In the genomic region with DNA sequence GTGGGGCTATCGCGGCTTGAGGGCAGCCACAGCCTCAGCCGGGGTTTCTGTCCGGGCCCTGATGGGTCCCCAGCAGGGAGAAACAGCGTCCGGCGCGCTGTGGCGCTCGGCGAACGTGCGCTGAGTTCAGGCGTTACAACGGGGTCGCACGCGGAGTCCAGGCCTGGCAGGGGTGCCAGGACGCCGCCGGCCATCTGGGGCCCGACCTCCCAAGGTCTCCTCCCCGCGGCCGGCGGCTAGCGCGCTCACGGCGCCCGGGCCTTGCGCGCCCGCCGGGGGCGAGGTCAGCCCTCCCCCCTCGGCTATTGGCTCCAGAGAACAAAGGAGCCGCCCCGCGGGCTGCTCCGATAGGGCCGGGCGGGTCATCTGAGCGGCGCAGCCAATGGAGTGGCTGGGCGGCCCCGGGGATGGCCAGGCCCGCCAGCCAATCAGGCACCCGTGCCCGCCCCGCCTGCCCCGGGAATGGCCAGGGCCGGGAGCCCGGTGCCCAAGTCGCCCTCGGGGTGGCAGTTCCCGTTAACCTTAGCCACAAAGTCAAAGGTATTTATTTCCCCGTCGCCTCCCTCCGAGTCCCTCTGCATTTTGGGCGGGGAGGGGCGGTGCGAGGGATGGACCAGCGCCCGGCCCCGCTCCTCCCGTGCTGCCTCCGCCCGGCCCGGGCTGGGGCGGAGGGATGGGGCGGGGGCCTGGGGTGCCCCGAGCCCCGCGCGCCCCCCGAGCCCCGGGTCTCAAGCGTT, we compare ENCODE assay signal across 8 cellular contexts. TPM values are rescaled to one million over a fixed set of nuclear protein-coding genes. Genes with fewer than 3 reads are reported as not detected.
DNase-seq lines count a peak whose midpoint lies in the region; ATAC-seq, FAIRE-seq and TF ChIP-seq lines count a peak whose summit lies in the region.

Gene ZNF775, plus strand, starts transcription at position 478 of the 737 bp plus-strand sequence. CDS start 9,141 bp downstream, outside the sequence.

- H3K4me1 Mint-ChIP-seq in activated naive CD8-positive, alpha-beta T cell treated with anti-CD3 and anti-CD28 coated beads, Interleukin-2, amount 50 U/mL, for 24 hours, result peaks cover 53% of the 10 kb centered on the region

- no peaks in the 10 kb centered on the region for H4K20me1 ChIP-seq in SU-DHL-6 (ENCODE audit: low read depth, low read length)

- intact Hi-C loops in tibial artery (cut with DNase I; ENCODE audit: low total_unique reads), result no loop called here

- peak within 1 kb of the TSS; percentile 80 for H3K27ac ChIP-seq in SU-DHL-6 (ENCODE audit: low read depth, low read length)
- H3K27ac ChIP-seq in cardiac muscle cell, result peak within 1 kb of the TSS; percentile 89
- H3K27ac ChIP-seq in parathyroid adenoma, result peak within 1 kb of the TSS; percentile 93
- peak within 1 kb of the TSS; percentile 88 for H3K27ac ChIP-seq in tibial artery

- ATAC-seq in HG02763 (IDR thresholded peaks at IDR 0.05; ENCODE audit: unreplicated experiment), result peak; percentile 71
- ATAC-seq in activated naive CD8-positive, alpha-beta T cell treated with anti-CD3 and anti-CD28 coated beads, Interleukin-2, amount 50 U/mL, for 24 hours, result peak; percentile 96

- peak within 1 kb of the TSS; percentile 89 for H3K4me3 Mint-ChIP-seq in activated naive CD8-positive, alpha-beta T cell treated with anti-CD3 and anti-CD28 coated beads, Interleukin-2, amount 50 U/mL, for 24 hours

- H3K27me3 ChIP-seq in SU-DHL-6 (ENCODE audit: low read length) (no peaks in the 10 kb centered on the region), cardiac muscle cell (no peaks in the 10 kb centered on the region), parathyroid adenoma (ENCODE audit: control insufficient read depth, insufficient read depth, low read length) (no peaks in the 10 kb centered on the region), tibial artery (no peaks in the 10 kb centered on the region)

- H3F3A ChIP-seq in SU-DHL-6 (ENCODE audit: insufficient read depth), result peaks cover 21% of the 10 kb centered on the region

- H2AFZ ChIP-seq in SU-DHL-6 (ENCODE audit: low read depth, low read length, severe bottlenecking) (peak within 1 kb of the TSS; percentile 97), parathyroid adenoma (peak within 1 kb of the TSS; percentile 80)

- no peaks in the 10 kb centered on the region for H3K9me3 Mint-ChIP-seq in activated naive CD8-positive, alpha-beta T cell treated with anti-CD3 and anti-CD28 coated beads, Interleukin-2, amount 50 U/mL, for 24 hours

- H3K4me1 ChIP-seq in cardiac muscle cell (ENCODE audit: low read depth) (peaks cover 29% of the 10 kb centered on the region), parathyroid adenoma (no peaks in the 10 kb centered on the region), tibial artery (peaks cover 0 to 37% (median 11%) of the 10 kb centered on the region in 4 donors)

- H3K9me3 ChIP-seq in SU-DHL-6 (ENCODE audit: insufficient read depth, low read length), result no peaks in the 10 kb centered on the region
- H3K9me3 ChIP-seq in cardiac muscle cell (ENCODE audit: low read depth), result no peaks in the 10 kb centered on the region
- H3K9me3 ChIP-seq in parathyroid adenoma (ENCODE audit: control insufficient read depth, low read length), result no peaks in the 10 kb centered on the region
- no peaks in the 10 kb centered on the region for H3K9me3 ChIP-seq in tibial artery

- peak; percentile 84 for FAIRE-seq in GM12891 (lab: Jason Lieb, UNC)

- TF ChIP-seq CTCF in SU-DHL-6 (IDR thresholded peaks at IDR 0.05; ENCODE audit: insufficient read depth, low read length, poor library complexity, severe bottlenecking) (no peak), cardiac muscle cell (IDR thresholded peaks at IDR 0.05; ENCODE audit: low read depth, low read length) (no peak), parathyroid adenoma (IDR thresholded peaks at IDR 0.05) (peak; percentile 5), tibial artery (IDR thresholded peaks at IDR 0.05) (peak in 1 of 2 experiments; percentile 24)

- no peaks in the 10 kb centered on the region for H3K9me2 ChIP-seq in SU-DHL-6 (replicated peaks; ENCODE audit: insufficient read depth, low read length)

- DNase-seq in GM12891 (ENCODE audit: insufficient read length, low spot score), result peak; percentile 99
- peak; percentile 88 for DNase-seq in NCI-H1417 treated with DMSO at 0.1 percent for 48 hours (lab: John Stamatoyannopoulos, UW)
- DNase-seq in activated naive CD8-positive, alpha-beta T cell treated with anti-CD3 and anti-CD28 coated beads, Interleukin-2, amount 50 U/mL, for 24 hours, result peak; percentile 92
- peak; percentile 96 to 98 for DNase-seq in cardiac muscle cell (ENCODE audit: low read depth in 1 of 2, low spot score in 1 of 2)
- DNase-seq in tibial artery, result peak; percentile 96 to 98

- H3K4me3 ChIP-seq in SU-DHL-6 (ENCODE audit: insufficient read depth, low read length, poor library complexity, severe bottlenecking) (peak within 1 kb of the TSS; percentile 91), cardiac muscle cell (peak within 1 kb of the TSS; percentile 84), parathyroid adenoma (ENCODE audit: low read depth, low read length) (peak within 1 kb of the TSS; percentile 90), tibial artery (peak within 1 kb of the TSS; percentile 82 to 96)

- H3K36me3 ChIP-seq in SU-DHL-6 (ENCODE audit: low read length) (no peaks in the 10 kb centered on the region), cardiac muscle cell (peaks cover 2% of the 10 kb centered on the region), parathyroid adenoma (ENCODE audit: control insufficient read depth, insufficient read depth, low read length) (no peaks in the 10 kb centered on the region), tibial artery (peaks cover 3 to 7% (median 6%) of the 10 kb centered on the region in 3 donors)

- peak; percentile 84 for TF ChIP-seq POLR2A in GM12891 (IDR thresholded peaks at IDR 0.05; ENCODE audit: low read depth, low read length)

- H3K27ac Mint-ChIP-seq in activated naive CD8-positive, alpha-beta T cell treated with anti-CD3 and anti-CD28 coated beads, Interleukin-2, amount 50 U/mL, for 24 hours, result peak within 1 kb of the TSS; percentile 77

- H3K27me3 Mint-ChIP-seq in activated naive CD8-positive, alpha-beta T cell treated with anti-CD3 and anti-CD28 coated beads, Interleukin-2, amount 50 U/mL, for 24 hours, result no peaks in the 10 kb centered on the region

- peak within 1 kb of the TSS; percentile 82 for H3K4me2 ChIP-seq in SU-DHL-6 (ENCODE audit: low read depth, low read length, poor library complexity, severe bottlenecking)
- peak within 1 kb of the TSS; percentile 99 for H3K4me2 ChIP-seq in parathyroid adenoma (ENCODE audit: low read length)

- H3K9ac ChIP-seq in SU-DHL-6 (ENCODE audit: low read length), result peak within 1 kb of the TSS; percentile 90
- H3K9ac ChIP-seq in parathyroid adenoma, result peak within 1 kb of the TSS; percentile 91

- no peaks in the 10 kb centered on the region for H3K36me3 Mint-ChIP-seq in activated naive CD8-positive, alpha-beta T cell treated with anti-CD3 and anti-CD28 coated beads, Interleukin-2, amount 50 U/mL, for 24 hours (ENCODE audit: low read depth)

- H3K79me2 ChIP-seq in SU-DHL-6 (ENCODE audit: insufficient read depth, low read length), result 0 out of 2 replicates have a peak, but pooled peaks cover 3% of the 10 kb centered on the region
- H3K79me2 ChIP-seq in parathyroid adenoma, result no peaks in the 10 kb centered on the region

TF ChIP-seq in GM12891, 5 proteins besides CTCF, POLR2A, EP300 and RAD21:
- TF ChIP-seq PAX5 (IDR thresholded peaks at IDR 0.05; ENCODE audit: insufficient read depth, low read length, severe bottlenecking) (no peak), POU2F2 (IDR thresholded peaks at IDR 0.05; ENCODE audit: low read depth, low read length) (peak; percentile 31; the same call in 1 of the 2 replicates), TAF1 (IDR thresholded peaks at IDR 0.05; ENCODE audit: low read depth, low read length) (peak; percentile 79), POLR2AphosphoS5 (IDR thresholded peaks at IDR 0.05; ENCODE audit: low read depth, low read length) (peak; percentile 82), SPI1 (IDR thresholded peaks at IDR 0.05; ENCODE audit: low read depth, low read length) (0 out of 2 replicates have a peak, but pooled peaks have one; percentile 15)

RNA-seq across cellular contexts. Expression of gene ZNF775, which starts in this region (rescaled TPM):
- 9.7 TPM for polyA plus RNA-seq in GM12891 (2012; ENCODE audit: low read depth, missing spikeins)
- total RNA-seq in cardiac muscle cell, result 31.7 and 34.3 TPM in 2 replicates
- 29.7 and 40.1 TPM in 2 replicates for polyA plus RNA-seq in cardiac muscle cell

Comparison
In these comparisons a context has a peak if more than half of its experiments do, and no peak if none do; other contexts are left out.
1. Peak in every context shown above with its lines: DNase-seq, ATAC-seq, H3K4me3 ChIP-seq and H3K27ac ChIP-seq.